ENCODE assay signal across 14 cellular contexts in genomic region chr6:92114091-92114490, GRCh38.
"Had no signal": no experiment of that assay in that cellular context is flagged by ENCODE, and none has a peak within 500 bp of the region (broad histone marks: within the 10 kb centered on the region; RNA-seq: fewer than 3 reads in every experiment).

No MANE protein-coding gene starts in this region.

- H3K4me3 ChIP-seq: body of pancreas, tibial artery had no signal

- H3K36me3 Mint-ChIP-seq: activated naive CD8-positive, alpha-beta T cell; stimulated activated naive B cell treated with anti-CD40 and anti-IgM and Interleukin-4, amounts not matched to agents 10 μg/mL and 1 μg/mL and 100 μg/mL, for 72 hours had no signal

- H3K9me3 ChIP-seq: body of pancreas, tibial artery had no signal

- H3K4me1 ChIP-seq: body of pancreas, tibial artery had no signal

- H3K4me1 Mint-ChIP-seq: central memory CD8-positive, alpha-beta T cell; stimulated activated naive B cell treated with anti-CD40 and anti-IgM and Interleukin-4, amounts not matched to agents 10 μg/mL and 1 μg/mL and 100 μg/mL, for 72 hours had no signal

- H3K27ac Mint-ChIP-seq: activated naive CD8-positive, alpha-beta T cell; natural killer cell treated with Interleukin-12 subunit alpha and Interleukin-12 subunit beta and Interleukin-15 and Interleukin-18, amount 100 ng/mL, for 72 hours; stimulated activated naive B cell treated with anti-CD40 and anti-IgM and Interleukin-4, amounts not matched to agents 10 μg/mL and 1 μg/mL and 100 μg/mL, for 72 hours had no signal

- H3K27me3 ChIP-seq: body of pancreas, tibial artery had no signal

- H3K27ac ChIP-seq: body of pancreas, epithelial cell of prostate, tibial artery had no signal

- H3K9me3 Mint-ChIP-seq: stimulated activated naive B cell treated with anti-CD40 and anti-IgM and Interleukin-4, amounts not matched to agents 10 μg/mL and 1 μg/mL and 100 μg/mL, for 72 hours had no signal

- H3K36me3 ChIP-seq: tibial artery had no signal

- H3K4me3 Mint-ChIP-seq: activated naive CD8-positive, alpha-beta T cell; central memory CD8-positive, alpha-beta T cell; natural killer cell treated with Interleukin-12 subunit alpha and Interleukin-12 subunit beta and Interleukin-15 and Interleukin-18, amount 100 ng/mL, for 72 hours; stimulated activated naive B cell treated with anti-CD40 and anti-IgM and Interleukin-4, amounts not matched to agents 10 μg/mL and 1 μg/mL and 100 μg/mL, for 72 hours had no signal

- DNase-seq: activated CD4-positive, alpha-beta T cell treated with anti-CD3 and anti-CD28 coated beads, Interleukin-2, amount 50 U/mL, for 1 hour; activated CD8-positive, alpha-beta memory T cell treated with anti-CD3 and anti-CD28 coated beads for 24 hours; activated gamma-delta T cell treated with Interleukin-2 at 50 U/mL for 16 hours; amniotic stem cell; foreskin melanocyte; mesendoderm; stimulated activated CD4-positive, alpha-beta T cell treated with anti-CD3 and anti-CD28 coated beads, Interleukin-2, amount 100 ng/mL, for 48 hours; stimulated activated naive B cell treated with anti-CD40 and anti-IgM and Interleukin-4, amounts not matched to agents 10 μg/mL and 1 μg/mL and 100 μg/mL, for 72 hours; tibial artery had no signal

- H3K27me3 Mint-ChIP-seq: activated naive CD8-positive, alpha-beta T cell; central memory CD8-positive, alpha-beta T cell; natural killer cell treated with Interleukin-12 subunit alpha and Interleukin-12 subunit beta and Interleukin-15 and Interleukin-18, amount 100 ng/mL, for 72 hours; stimulated activated naive B cell treated with anti-CD40 and anti-IgM and Interleukin-4, amounts not matched to agents 10 μg/mL and 1 μg/mL and 100 μg/mL, for 72 hours had no signal
